10 cellular contexts compared by ENCODE assay signal in the genomic region with DNA sequence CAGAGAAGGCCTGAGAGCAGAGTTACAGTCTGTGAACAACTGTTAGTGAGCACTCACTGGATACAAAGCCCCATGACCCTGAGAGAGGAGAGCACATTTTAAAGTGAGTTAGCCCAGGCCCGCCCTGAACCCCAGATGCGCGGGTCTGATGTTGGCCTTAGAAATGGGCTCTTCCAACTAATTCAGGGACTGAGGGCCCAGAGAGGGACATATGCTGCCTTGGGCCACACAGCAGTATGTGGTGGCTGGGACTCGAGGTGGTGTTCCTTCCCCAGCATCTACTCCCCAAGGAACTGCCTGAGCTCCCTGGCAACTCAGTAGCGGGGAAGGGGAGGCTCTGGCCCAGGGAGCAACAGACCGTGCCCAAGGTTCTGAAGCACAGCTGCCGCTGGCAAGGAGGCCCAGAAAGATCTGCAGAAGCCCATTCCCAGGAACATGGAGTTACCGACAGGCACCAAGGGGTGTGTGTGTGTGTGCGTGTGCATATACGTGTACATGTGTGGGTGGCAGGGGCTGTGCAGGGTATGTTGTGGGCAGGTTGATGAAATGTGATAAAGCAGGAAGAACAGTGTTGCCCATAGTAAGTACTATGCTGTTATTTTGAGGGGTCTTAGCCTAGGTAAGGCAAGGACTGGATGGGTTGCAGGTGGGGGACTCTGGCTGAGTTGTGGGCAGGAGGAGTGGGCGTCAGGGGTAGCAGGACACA. TPM values are rescaled to one million over a fixed set of nuclear protein-coding genes. Genes with fewer than 3 reads are reported as not detected.
DNase-seq lines count a peak whose midpoint lies in the region; ATAC-seq, FAIRE-seq and TF ChIP-seq lines count a peak whose summit lies in the region.
"Had no signal": no experiment of that assay in that cellular context is flagged by ENCODE, and none has a peak within 500 bp of the region (broad histone marks: within the 10 kb centered on the region; RNA-seq: fewer than 3 reads in every experiment).

No MANE protein-coding gene starts in this region.

- peak overlapping the region; percentile 65 for H2AFZ ChIP-seq in endothelial cell of umbilical vein (ENCODE audit: low read depth, low read length)

- TF ChIP-seq CTCF in endothelial cell of umbilical vein (IDR thresholded peaks at IDR 0.05; ENCODE audit: extremely low read depth in 1 of 2, insufficient read depth in 1 of 2, low read depth in 1 of 2, low read length in 2 of 2) (no peak), osteocyte (IDR thresholded peaks at IDR 0.05) (no peak)

- no peak for ATAC-seq in CD4-positive, CD25-positive, alpha-beta regulatory T cell (ENCODE audit: low read depth in 2 of 2)
- ATAC-seq in GM18505 (IDR thresholded peaks at IDR 0.05; ENCODE audit: unreplicated experiment): no peak

- H3K9me3 Mint-ChIP-seq in CD4-positive, CD25-positive, alpha-beta regulatory T cell: no peaks in the 10 kb centered on the region
- H3K9me3 Mint-ChIP-seq in osteocyte (ENCODE audit: unreplicated experiment): no peaks in the 10 kb centered on the region

- H3K9ac ChIP-seq in NT2/D1 (ENCODE audit: insufficient read length, low read depth) (peak overlapping the region; percentile 24), endothelial cell of umbilical vein (replicated peaks; ENCODE audit: extremely low read depth, insufficient read depth, low read length) (no peak overlapping the region)

- no peaks in the 10 kb centered on the region for H3K27me3 ChIP-seq in CD4-positive, CD25-positive, alpha-beta regulatory T cell (ENCODE audit: control insufficient read depth, insufficient read depth, low read length)
- H3K27me3 ChIP-seq in NT2/D1 (ENCODE audit: insufficient read depth, insufficient read length) (no peaks in the 10 kb centered on the region), endothelial cell of umbilical vein (ENCODE audit: control insufficient read depth in 2 of 2, insufficient read depth in 2 of 2, low read length in 2 of 2) (no peaks in the 10 kb centered on the region)

- no peaks in the 10 kb centered on the region for H4K20me1 ChIP-seq in endothelial cell of umbilical vein (replicated peaks; ENCODE audit: control insufficient read depth, extremely low read depth, insufficient read depth, low read length)

- CTCF ChIA-PET in endothelial cell of umbilical vein (lab: Charles Lee): interaction anchor here (1.4 to 1.5 kb wide), 2 partner anchors 176 to 729 kb away, joined by 4 to 5 read pairs; no protein-coding TSS in a partner anchor

- H3K9me3 ChIP-seq in CD4-positive, CD25-positive, alpha-beta regulatory T cell (ENCODE audit: control insufficient read depth in 2 of 2, low read length in 2 of 2): no peaks in the 10 kb centered on the region
- H3K9me3 ChIP-seq in NT2/D1 (ENCODE audit: insufficient read depth, low read length) (no peaks in the 10 kb centered on the region), endothelial cell of umbilical vein (replicated peaks; ENCODE audit: control insufficient read depth, insufficient read depth, low read length) (no peaks in the 10 kb centered on the region)
- H3K9me3 ChIP-seq: tibial artery had no signal

- no peaks in the 10 kb centered on the region for H3K79me2 ChIP-seq in endothelial cell of umbilical vein (ENCODE audit: control insufficient read depth, insufficient read depth, low read length)

- H3K36me3 ChIP-seq in CD4-positive, CD25-positive, alpha-beta regulatory T cell (ENCODE audit: control insufficient read depth, insufficient read depth, low read length): no peaks in the 10 kb centered on the region
- H3K36me3 ChIP-seq in NT2/D1 (ENCODE audit: insufficient read depth, insufficient read length, low read length) (no peaks in the 10 kb centered on the region), endothelial cell of umbilical vein (ENCODE audit: control insufficient read depth in 2 of 2, extremely low read depth in 1 of 2, insufficient read depth in 2 of 2, low read length in 2 of 2) (no peaks in the 10 kb centered on the region)
- H3K36me3 ChIP-seq: tibial artery had no signal

- H3K27ac ChIP-seq in CD4-positive, CD25-positive, alpha-beta regulatory T cell (ENCODE audit: insufficient read depth, low read length, poor library complexity, severe bottlenecking): no peak overlapping the region
- H3K27ac ChIP-seq in endothelial cell of umbilical vein (ENCODE audit: insufficient read depth, low read depth, low read length): no peak overlapping the region

- peaks cover 10% of the 10 kb centered on the region for H3K27me3 Mint-ChIP-seq in CD4-positive, CD25-positive, alpha-beta regulatory T cell
- no peaks in the 10 kb centered on the region for H3K27me3 Mint-ChIP-seq in osteocyte (ENCODE audit: unreplicated experiment)

- peak overlapping the region; percentile 67 to 83 (median 73) for H3K27ac Mint-ChIP-seq in CD4-positive, CD25-positive, alpha-beta regulatory T cell
- peak overlapping the region; percentile 96 for H3K27ac Mint-ChIP-seq in osteocyte (ENCODE audit: unreplicated experiment)

- peak overlapping the region in 3 of 4 donors; percentile 56 to 80 (median 73) for H3K4me3 Mint-ChIP-seq in CD4-positive, CD25-positive, alpha-beta regulatory T cell
- no peak overlapping the region for H3K4me3 Mint-ChIP-seq in osteocyte (ENCODE audit: unreplicated experiment)

- H3K4me2 ChIP-seq in endothelial cell of umbilical vein (ENCODE audit: insufficient read depth, low read length): no peak overlapping the region

- no peak overlapping the region for H3K4me3 ChIP-seq in CD4-positive, CD25-positive, alpha-beta regulatory T cell (ENCODE audit: low read depth, low read length)
- H3K4me3 ChIP-seq in NT2/D1 (ENCODE audit: insufficient read length, low read depth) (no peak overlapping the region), endothelial cell of umbilical vein (replicated peaks in 1 of 3; ENCODE audit: insufficient read depth in 1 of 3, low read depth in 1 of 3, low read length in 3 of 3) (no peak overlapping the region)

- BruUV-seq in endothelial cell of umbilical vein (replicated peaks; lab: Mats Ljungman, UMichigan): no TSS peak

- no peak for DNase-seq in CD4-positive, CD25-positive, alpha-beta regulatory T cell
- DNase-seq in NT2/D1 (ENCODE audit: low read depth, low spot score) (no peak), endothelial cell of umbilical vein (ENCODE audit: low read depth, low spot score) (no peak), osteocyte (ENCODE audit: extremely low spot score, unreplicated experiment) (no peak), GM03348 (ENCODE audit: low spot score) (no peak), NCI-H1048 (lab: John Stamatoyannopoulos, UW) (no peak), NCI-H1436 treated with DMSO at 0.1 percent for 48 hours (lab: John Stamatoyannopoulos, UW) (no peak)
- DNase-seq: DMS 273 treated with DMSO at 0.1 percent for 48 hours had no signal

- no peaks in the 10 kb centered on the region for H3K9me1 ChIP-seq in endothelial cell of umbilical vein (replicated peaks; ENCODE audit: control insufficient read depth, extremely low read depth, insufficient read depth, low read length)

- intact Hi-C loops in endothelial cell of umbilical vein (cut with micrococcal nuclease): loop anchor here (10.0 kb wide), 1 partner anchor 833 kb away; no protein-coding TSS in a partner anchor

- H3K4me1 ChIP-seq in CD4-positive, CD25-positive, alpha-beta regulatory T cell (ENCODE audit: control insufficient read depth, insufficient read depth, low read length, poor library complexity, severe bottlenecking): peaks cover 23% of the 10 kb centered on the region
- H3K4me1 ChIP-seq in NT2/D1 (ENCODE audit: insufficient read depth, insufficient read length) (peaks cover 30% of the 10 kb centered on the region), endothelial cell of umbilical vein (ENCODE audit: control insufficient read depth, extremely low read depth, insufficient read depth, low read length) (peaks cover 24% of the 10 kb centered on the region)

- peaks cover 6 to 33% (median 18%) of the 10 kb centered on the region in 4 donors for H3K4me1 Mint-ChIP-seq in CD4-positive, CD25-positive, alpha-beta regulatory T cell
- H3K4me1 Mint-ChIP-seq in osteocyte (ENCODE audit: unreplicated experiment): peaks cover 61% of the 10 kb centered on the region

- dilution Hi-C loops in endothelial cell of umbilical vein (cut with MboI; ENCODE audit: extremely low pct_ligation_motif_present, low sequenced_read_pairs): no loop called here

- H3K36me3 Mint-ChIP-seq in CD4-positive, CD25-positive, alpha-beta regulatory T cell: no peaks in the 10 kb centered on the region
- no peaks in the 10 kb centered on the region for H3K36me3 Mint-ChIP-seq in osteocyte (ENCODE audit: unreplicated experiment)

- POLR2A ChIA-PET in endothelial cell of umbilical vein (lab: Charles Lee): no interaction called here

- no peak for FAIRE-seq in endothelial cell of umbilical vein (lab: Jason Lieb, UNC)

- TF ChIP-seq POLR2A in endothelial cell of umbilical vein (IDR thresholded peaks at IDR 0.05; ENCODE audit: low read depth, low read length) (no peak), GM18505 (IDR thresholded peaks at IDR 0.05; ENCODE audit: borderline replicate concordance, extremely low read depth, insufficient read depth, insufficient read length) (no peak)

TF ChIP-seq in endothelial cell of umbilical vein, 7 proteins besides CTCF, POLR2A, EP300 and RAD21 (continues in another document):
- no peak for TF ChIP-seq EZH2 (IDR thresholded peaks at IDR 0.05; ENCODE audit: borderline replicate concordance, low read depth, low read length, severe bottlenecking)
- no peak for TF ChIP-seq GATA2 (IDR thresholded peaks at IDR 0.05; ENCODE audit: insufficient read depth, insufficient read length, low read depth, low read length)
- no peak for TF ChIP-seq MYC (IDR thresholded peaks at IDR 0.05; ENCODE audit: low read depth, low read length)
- TF ChIP-seq JUN (IDR thresholded peaks at IDR 0.05; ENCODE audit: borderline replicate concordance, insufficient read depth, insufficient read length, low read depth): no peak
- no peak for TF ChIP-seq FOS (IDR thresholded peaks at IDR 0.05; ENCODE audit: borderline replicate concordance, insufficient read depth, low read length)
- no peak for TF ChIP-seq MAX (IDR thresholded peaks at IDR 0.05; ENCODE audit: insufficient read depth, insufficient read length)

RNA-seq across cellular contexts. Expression of gene KRT80, which starts 40.5 kb away (rescaled TPM):
- not detected for total RNA-seq in CD4-positive, CD25-positive, alpha-beta regulatory T cell
- polyA plus RNA-seq in CD4-positive, CD25-positive, alpha-beta regulatory T cell: not detected
- total RNA-seq in endothelial cell of umbilical vein (21.7 and 23.7 TPM in 2 replicates), osteocyte (9.2 and 9.9 TPM in 2 replicates)
- 12.3 and 13.6 TPM in 2 replicates for polyA plus RNA-seq in endothelial cell of umbilical vein
- polyA plus RNA-seq in endothelial cell of umbilical vein (2011; cell fraction: cytosol; rRNA removed): 14.2 and 14.7 TPM in 2 replicates
- polyA plus RNA-seq in endothelial cell of umbilical vein (2011; cell fraction: nucleus; rRNA removed): 21.6 and 24.7 TPM in 2 replicates
- polyA plus RNA-seq in endothelial cell of umbilical vein (2012): 6.5 and 10.4 TPM in 2 replicates
- polyA minus RNA-seq in endothelial cell of umbilical vein: 11.6 and 14.8 TPM in 2 replicates
- 68.4 TPM for polyA minus RNA-seq in endothelial cell of umbilical vein (2011; cell fraction: cytosol; rRNA and poly(A)+ RNA removed)
- 5.7 and 6.3 TPM in 2 replicates for polyA minus RNA-seq in endothelial cell of umbilical vein (2011; cell fraction: nucleus; rRNA and poly(A)+ RNA removed)

Comparison
In these comparisons a context has a peak if more than half of its experiments do, and no peak if none do; other contexts are left out.
1. RNA of gene KRT80, which starts 40.5 kb away (total RNA-seq): 21.7 to 23.7 TPM in endothelial cell of umbilical vein and 9.2 to 9.9 TPM in osteocyte; not detected in CD4-positive, CD25-positive, alpha-beta regulatory T cell (single experiment); every median in the first group is over 10 times any median in the second.